1 cellular context compared by ENCODE assay signal in the genomic region with DNA sequence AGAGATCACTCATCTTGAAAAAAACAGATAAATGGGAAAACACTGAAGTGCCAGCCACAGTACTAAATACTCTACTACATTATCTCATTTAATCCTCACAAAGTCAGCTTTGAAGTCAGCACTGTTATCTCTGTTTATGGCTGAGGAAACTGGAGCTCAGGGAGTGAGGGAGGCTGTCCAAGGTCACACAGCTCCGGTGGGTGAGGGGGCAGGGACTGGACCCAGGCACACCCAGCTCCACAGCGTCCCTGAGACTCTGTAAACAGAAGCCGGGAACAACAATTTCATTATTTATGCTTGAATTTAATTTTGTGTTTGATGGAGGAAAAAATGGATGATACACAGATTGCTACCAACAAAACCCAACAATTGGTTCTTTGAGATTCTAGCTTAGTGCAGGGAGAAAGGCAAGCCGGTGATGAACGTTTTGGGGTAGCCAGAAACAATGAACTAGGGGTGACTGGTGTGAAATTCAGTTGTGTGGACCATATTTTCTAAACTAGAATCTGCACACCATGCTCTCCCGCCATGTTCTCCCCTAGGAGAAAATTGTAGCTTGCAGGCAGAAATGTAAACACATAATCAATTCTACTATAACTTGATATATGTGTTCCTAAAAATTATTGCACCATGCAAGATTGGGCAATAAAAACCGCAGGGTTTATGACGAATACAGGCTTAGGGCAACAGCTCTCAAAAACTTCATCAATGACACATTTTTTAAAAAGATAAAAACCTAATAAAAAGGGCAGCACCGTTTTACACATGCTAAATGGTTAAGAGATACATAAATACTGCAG.
TF ChIP-seq lines count a peak whose summit lies in the region.

A gene with protein sequence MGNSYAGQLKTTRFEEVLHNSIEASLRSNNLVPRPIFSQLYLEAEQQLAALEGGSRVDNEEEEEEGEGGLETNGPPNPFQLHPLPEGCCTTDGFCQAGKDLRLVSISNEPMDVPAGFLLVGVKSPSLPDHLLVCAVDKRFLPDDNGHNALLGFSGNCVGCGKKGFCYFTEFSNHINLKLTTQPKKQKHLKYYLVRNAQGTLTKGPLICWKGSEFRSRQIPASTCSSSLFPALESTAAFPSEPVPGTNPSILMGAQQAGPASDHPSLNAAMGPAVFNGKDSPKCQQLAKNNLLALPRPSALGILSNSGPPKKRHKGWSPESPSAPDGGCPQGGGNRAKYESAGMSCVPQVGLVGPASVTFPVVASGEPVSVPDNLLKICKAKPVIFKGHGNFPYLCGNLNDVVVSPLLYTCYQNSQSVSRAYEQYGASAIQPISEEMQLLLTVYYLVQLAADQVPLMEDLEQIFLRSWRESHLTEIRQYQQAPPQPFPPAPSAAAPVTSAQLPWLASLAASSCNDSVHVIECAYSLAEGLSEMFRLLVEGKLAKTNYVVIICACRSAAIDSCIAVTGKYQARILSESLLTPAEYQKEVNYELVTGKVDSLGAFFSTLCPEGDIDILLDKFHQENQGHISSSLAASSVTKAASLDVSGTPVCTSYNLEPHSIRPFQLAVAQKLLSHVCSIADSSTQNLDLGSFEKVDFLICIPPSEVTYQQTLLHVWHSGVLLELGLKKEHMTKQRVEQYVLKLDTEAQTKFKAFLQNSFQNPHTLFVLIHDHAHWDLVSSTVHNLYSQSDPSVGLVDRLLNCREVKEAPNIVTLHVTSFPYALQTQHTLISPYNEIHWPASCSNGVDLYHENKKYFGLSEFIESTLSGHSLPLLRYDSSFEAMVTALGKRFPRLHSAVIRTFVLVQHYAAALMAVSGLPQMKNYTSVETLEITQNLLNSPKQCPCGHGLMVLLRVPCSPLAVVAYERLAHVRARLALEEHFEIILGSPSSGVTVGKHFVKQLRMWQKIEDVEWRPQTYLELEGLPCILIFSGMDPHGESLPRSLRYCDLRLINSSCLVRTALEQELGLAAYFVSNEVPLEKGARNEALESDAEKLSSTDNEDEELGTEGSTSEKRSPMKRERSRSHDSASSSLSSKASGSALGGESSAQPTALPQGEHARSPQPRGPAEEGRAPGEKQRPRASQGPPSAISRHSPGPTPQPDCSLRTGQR (N-terminal part only) (plus strand): TSS at position 768 of the 800 bp plus-strand sequence. CDS start 22,570 bp downstream, outside the sequence.

TF ChIP-seq in HepG2, 621 proteins besides CTCF, POLR2A, EP300 and RAD21 (continued from another document and continues in another):
- TF ChIP-seq, protein P1, sequence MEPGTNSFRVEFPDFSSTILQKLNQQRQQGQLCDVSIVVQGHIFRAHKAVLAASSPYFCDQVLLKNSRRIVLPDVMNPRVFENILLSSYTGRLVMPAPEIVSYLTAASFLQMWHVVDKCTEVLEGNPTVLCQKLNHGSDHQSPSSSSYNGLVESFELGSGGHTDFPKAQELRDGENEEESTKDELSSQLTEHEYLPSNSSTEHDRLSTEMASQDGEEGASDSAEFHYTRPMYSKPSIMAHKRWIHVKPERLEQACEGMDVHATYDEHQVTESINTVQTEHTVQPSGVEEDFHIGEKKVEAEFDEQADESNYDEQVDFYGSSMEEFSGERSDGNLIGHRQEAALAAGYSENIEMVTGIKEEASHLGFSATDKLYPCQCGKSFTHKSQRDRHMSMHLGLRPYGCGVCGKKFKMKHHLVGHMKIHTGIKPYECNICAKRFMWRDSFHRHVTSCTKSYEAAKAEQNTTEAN (CRISPR knock-in tag; conservative IDR thresholded peaks at IDR 0.05), result no peak; the same call in 1 of the 2 replicates
- TF ChIP-seq, protein P2, sequence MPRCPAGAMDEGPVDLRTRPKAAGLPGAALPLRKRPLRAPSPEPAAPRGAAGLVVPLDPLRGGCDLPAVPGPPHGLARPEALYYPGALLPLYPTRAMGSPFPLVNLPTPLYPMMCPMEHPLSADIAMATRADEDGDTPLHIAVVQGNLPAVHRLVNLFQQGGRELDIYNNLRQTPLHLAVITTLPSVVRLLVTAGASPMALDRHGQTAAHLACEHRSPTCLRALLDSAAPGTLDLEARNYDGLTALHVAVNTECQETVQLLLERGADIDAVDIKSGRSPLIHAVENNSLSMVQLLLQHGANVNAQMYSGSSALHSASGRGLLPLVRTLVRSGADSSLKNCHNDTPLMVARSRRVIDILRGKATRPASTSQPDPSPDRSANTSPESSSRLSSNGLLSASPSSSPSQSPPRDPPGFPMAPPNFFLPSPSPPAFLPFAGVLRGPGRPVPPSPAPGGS (CRISPR knock-in tag; IDR thresholded peaks at IDR 0.05), result no peak
- TF ChIP-seq FOSL2 (CRISPR knock-in tag; IDR thresholded peaks at IDR 0.05) (peak; percentile 83), ZNF282 (IDR thresholded peaks at IDR 0.05; ENCODE audit: partially characterized antibody) (no peak), ZNF788 (CRISPR knock-in tag; IDR thresholded peaks at IDR 0.05; ENCODE audit: borderline replicate concordance) (peak; percentile 70; the same call in 1 of the 2 replicates), HMGA1 (CRISPR knock-in tag; conservative IDR thresholded peaks at IDR 0.05) (no peak), NR2F1 (CRISPR knock-in tag; IDR thresholded peaks at IDR 0.05) (no peak), RARG (CRISPR knock-in tag; IDR thresholded peaks at IDR 0.05; ENCODE audit: low read depth) (no peak), TARDBP (CRISPR knock-in tag; IDR thresholded peaks at IDR 0.05) (0 out of 2 replicates have a peak, but pooled peaks have one; percentile 54), THYN1 (CRISPR knock-in tag; IDR thresholded peaks at IDR 0.05; ENCODE audit: borderline replicate concordance, low read depth) (no peak), ZNF501 (CRISPR knock-in tag; IDR thresholded peaks at IDR 0.05) (no peak), REXO4 (CRISPR knock-in tag; IDR thresholded peaks at IDR 0.05; ENCODE audit: borderline replicate concordance) (no peak), SKI (IDR thresholded peaks at IDR 0.05; ENCODE audit: partially characterized antibody) (no peak), HNF4A (CRISPR knock-in tag; IDR thresholded peaks at IDR 0.05) (peak; percentile 92), KLF12 (CRISPR knock-in tag; IDR thresholded peaks at IDR 0.05; ENCODE audit: borderline replicate concordance) (no peak), CEBPG (CRISPR knock-in tag; IDR thresholded peaks at IDR 0.05) (peak; percentile 55), ELF1 (CRISPR knock-in tag; IDR thresholded peaks at IDR 0.05) (no peak), MAFK (conservative IDR thresholded peaks at IDR 0.05 in 1 of 2, IDR thresholded peaks at IDR 0.05 in 1 of 2; ENCODE audit: low read length in 2 of 2) (no peak), MBD4 (IDR thresholded peaks at IDR 0.05; ENCODE audit: borderline replicate concordance, low read length) (peak; percentile 75; the same call in 1 of the 2 replicates), TCF12 (IDR thresholded peaks at IDR 0.05) (no peak), TCF12 (CRISPR knock-in tag; IDR thresholded peaks at IDR 0.05) (no peak), ZFP1 (CRISPR knock-in tag; IDR thresholded peaks at IDR 0.05) (no peak), RBAK (CRISPR knock-in tag; IDR thresholded peaks at IDR 0.05) (no peak), MTA1 (CRISPR knock-in tag; IDR thresholded peaks at IDR 0.05; ENCODE audit: borderline replicate concordance) (peak; percentile 92), ZC3H13 (CRISPR knock-in tag; IDR thresholded peaks at IDR 0.05) (no peak), ZSCAN9 (CRISPR knock-in tag; IDR thresholded peaks at IDR 0.05; ENCODE audit: borderline replicate concordance) (peak; percentile 84)
- TF ChIP-seq, protein P3, sequence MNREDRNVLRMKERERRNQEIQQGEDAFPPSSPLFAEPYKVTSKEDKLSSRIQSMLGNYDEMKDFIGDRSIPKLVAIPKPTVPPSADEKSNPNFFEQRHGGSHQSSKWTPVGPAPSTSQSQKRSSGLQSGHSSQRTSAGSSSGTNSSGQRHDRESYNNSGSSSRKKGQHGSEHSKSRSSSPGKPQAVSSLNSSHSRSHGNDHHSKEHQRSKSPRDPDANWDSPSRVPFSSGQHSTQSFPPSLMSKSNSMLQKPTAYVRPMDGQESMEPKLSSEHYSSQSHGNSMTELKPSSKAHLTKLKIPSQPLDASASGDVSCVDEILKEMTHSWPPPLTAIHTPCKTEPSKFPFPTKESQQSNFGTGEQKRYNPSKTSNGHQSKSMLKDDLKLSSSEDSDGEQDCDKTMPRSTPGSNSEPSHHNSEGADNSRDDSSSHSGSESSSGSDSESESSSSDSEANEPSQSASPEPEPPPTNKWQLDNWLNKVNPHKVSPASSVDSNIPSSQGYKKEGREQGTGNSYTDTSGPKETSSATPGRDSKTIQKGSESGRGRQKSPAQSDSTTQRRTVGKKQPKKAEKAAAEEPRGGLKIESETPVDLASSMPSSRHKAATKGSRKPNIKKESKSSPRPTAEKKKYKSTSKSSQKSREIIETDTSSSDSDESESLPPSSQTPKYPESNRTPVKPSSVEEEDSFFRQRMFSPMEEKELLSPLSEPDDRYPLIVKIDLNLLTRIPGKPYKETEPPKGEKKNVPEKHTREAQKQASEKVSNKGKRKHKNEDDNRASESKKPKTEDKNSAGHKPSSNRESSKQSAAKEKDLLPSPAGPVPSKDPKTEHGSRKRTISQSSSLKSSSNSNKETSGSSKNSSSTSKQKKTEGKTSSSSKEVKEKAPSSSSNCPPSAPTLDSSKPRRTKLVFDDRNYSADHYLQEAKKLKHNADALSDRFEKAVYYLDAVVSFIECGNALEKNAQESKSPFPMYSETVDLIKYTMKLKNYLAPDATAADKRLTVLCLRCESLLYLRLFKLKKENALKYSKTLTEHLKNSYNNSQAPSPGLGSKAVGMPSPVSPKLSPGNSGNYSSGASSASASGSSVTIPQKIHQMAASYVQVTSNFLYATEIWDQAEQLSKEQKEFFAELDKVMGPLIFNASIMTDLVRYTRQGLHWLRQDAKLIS (CRISPR knock-in tag; IDR thresholded peaks at IDR 0.05), result no peak
- TF ChIP-seq, protein P4, sequence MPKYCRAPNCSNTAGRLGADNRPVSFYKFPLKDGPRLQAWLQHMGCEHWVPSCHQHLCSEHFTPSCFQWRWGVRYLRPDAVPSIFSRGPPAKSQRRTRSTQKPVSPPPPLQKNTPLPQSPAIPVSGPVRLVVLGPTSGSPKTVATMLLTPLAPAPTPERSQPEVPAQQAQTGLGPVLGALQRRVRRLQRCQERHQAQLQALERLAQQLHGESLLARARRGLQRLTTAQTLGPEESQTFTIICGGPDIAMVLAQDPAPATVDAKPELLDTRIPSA (CRISPR knock-in tag; IDR thresholded peaks at IDR 0.05; ENCODE audit: borderline replicate concordance), result no peak
- TF ChIP-seq, protein P5, sequence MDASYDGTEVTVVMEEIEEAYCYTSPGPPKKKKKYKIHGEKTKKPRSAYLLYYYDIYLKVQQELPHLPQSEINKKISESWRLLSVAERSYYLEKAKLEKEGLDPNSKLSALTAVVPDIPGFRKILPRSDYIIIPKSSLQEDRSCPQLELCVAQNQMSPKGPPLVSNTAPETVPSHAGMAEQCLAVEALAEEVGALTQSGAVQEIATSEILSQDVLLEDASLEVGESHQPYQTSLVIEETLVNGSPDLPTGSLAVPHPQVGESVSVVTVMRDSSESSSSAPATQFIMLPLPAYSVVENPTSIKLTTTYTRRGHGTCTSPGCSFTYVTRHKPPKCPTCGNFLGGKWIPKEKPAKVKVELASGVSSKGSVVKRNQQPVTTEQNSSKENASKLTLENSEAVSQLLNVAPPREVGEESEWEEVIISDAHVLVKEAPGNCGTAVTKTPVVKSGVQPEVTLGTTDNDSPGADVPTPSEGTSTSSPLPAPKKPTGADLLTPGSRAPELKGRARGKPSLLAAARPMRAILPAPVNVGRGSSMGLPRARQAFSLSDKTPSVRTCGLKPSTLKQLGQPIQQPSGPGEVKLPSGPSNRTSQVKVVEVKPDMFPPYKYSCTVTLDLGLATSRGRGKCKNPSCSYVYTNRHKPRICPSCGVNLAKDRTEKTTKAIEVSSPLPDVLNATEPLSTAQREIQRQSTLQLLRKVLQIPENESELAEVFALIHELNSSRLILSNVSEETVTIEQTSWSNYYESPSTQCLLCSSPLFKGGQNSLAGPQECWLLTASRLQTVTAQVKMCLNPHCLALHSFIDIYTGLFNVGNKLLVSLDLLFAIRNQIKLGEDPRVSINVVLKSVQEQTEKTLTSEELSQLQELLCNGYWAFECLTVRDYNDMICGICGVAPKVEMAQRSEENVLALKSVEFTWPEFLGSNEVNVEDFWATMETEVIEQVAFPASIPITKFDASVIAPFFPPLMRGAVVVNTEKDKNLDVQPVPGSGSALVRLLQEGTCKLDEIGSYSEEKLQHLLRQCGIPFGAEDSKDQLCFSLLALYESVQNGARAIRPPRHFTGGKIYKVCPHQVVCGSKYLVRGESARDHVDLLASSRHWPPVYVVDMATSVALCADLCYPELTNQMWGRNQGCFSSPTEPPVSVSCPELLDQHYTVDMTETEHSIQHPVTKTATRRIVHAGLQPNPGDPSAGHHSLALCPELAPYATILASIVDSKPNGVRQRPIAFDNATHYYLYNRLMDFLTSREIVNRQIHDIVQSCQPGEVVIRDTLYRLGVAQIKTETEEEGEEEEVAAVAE (CRISPR knock-in tag; IDR thresholded peaks at IDR 0.05; ENCODE audit: borderline replicate concordance), result no peak
- TF ChIP-seq, protein P6, sequence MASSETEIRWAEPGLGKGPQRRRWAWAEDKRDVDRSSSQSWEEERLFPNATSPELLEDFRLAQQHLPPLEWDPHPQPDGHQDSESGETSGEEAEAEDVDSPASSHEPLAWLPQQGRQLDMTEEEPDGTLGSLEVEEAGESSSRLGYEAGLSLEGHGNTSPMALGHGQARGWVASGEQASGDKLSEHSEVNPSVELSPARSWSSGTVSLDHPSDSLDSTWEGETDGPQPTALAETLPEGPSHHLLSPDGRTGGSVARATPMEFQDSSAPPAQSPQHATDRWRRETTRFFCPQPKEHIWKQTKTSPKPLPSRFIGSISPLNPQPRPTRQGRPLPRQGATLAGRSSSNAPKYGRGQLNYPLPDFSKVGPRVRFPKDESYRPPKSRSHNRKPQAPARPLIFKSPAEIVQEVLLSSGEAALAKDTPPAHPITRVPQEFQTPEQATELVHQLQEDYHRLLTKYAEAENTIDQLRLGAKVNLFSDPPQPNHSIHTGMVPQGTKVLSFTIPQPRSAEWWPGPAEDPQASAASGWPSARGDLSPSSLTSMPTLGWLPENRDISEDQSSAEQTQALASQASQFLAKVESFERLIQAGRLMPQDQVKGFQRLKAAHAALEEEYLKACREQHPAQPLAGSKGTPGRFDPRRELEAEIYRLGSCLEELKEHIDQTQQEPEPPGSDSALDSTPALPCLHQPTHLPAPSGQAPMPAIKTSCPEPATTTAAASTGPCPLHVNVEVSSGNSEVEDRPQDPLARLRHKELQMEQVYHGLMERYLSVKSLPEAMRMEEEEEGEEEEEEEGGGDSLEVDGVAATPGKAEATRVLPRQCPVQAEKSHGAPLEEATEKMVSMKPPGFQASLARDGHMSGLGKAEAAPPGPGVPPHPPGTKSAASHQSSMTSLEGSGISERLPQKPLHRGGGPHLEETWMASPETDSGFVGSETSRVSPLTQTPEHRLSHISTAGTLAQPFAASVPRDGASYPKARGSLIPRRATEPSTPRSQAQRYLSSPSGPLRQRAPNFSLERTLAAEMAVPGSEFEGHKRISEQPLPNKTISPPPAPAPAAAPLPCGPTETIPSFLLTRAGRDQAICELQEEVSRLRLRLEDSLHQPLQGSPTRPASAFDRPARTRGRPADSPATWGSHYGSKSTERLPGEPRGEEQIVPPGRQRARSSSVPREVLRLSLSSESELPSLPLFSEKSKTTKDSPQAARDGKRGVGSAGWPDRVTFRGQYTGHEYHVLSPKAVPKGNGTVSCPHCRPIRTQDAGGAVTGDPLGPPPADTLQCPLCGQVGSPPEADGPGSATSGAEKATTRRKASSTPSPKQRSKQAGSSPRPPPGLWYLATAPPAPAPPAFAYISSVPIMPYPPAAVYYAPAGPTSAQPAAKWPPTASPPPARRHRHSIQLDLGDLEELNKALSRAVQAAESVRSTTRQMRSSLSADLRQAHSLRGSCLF (CRISPR knock-in tag; IDR thresholded peaks at IDR 0.05; ENCODE audit: borderline replicate concordance), result no peak
- TF ChIP-seq, protein P7, sequence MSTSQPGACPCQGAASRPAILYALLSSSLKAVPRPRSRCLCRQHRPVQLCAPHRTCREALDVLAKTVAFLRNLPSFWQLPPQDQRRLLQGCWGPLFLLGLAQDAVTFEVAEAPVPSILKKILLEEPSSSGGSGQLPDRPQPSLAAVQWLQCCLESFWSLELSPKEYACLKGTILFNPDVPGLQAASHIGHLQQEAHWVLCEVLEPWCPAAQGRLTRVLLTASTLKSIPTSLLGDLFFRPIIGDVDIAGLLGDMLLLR (CRISPR knock-in tag; IDR thresholded peaks at IDR 0.05), result no peak
